In the genomic region with DNA sequence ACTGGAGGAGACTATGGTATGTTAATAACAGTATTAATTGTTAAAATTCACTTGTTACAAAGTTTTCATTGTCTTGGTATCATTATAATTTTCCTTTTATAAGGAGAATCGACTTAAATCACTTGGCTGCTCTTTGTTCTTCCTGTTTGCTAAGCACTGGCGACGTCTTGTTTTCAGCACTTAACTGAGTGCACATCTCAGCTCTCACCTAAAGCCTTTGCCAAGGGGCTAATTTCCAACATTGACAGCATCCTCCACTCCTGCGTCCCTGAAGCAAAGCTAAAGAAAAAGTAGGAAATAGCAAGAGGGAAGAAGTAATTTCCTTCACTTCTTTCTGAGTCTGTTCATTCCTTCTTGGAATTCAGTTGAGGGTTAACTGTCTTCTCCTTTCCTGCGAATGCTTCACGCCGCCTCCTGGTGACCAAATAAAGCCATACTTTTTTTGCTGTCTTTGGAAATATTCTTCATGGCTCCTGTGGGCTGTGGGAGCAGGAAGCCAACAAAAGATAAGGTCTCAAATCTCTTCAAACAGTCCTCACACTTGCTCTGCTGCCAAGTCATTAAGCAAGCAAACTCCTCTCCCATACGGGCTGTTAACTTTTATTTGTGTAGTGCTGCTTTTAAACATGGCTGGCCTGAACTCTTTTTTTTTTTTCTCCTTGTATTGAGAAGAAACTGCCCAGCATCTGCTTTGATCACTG, we compare ENCODE assay signal across 10 cellular contexts.
DNase-seq lines count a peak whose midpoint lies in the region; ATAC-seq and TF ChIP-seq lines count a peak whose summit lies in the region.
"Had no signal": no experiment of that assay in that cellular context is flagged by ENCODE, and none has a peak within 500 bp of the region (broad histone marks: within the 10 kb centered on the region; RNA-seq: fewer than 3 reads in every experiment).

No MANE protein-coding gene starts in this region.

- H3K9me3 Mint-ChIP-seq in stimulated activated effector memory CD8-positive, alpha-beta T cell treated with anti-CD3 and anti-CD28 coated beads, Interleukin-12 subunit alpha, Interleukin-12 subunit beta, amount 100 ng/mL, for 72 hours: peaks cover 2% of the 10 kb centered on the region
- peaks cover 0 to 3% of the 10 kb centered on the region in 2 donors for H3K9me3 Mint-ChIP-seq in stimulated activated naive B cell treated with anti-CD40 and anti-IgM and Interleukin-4, amounts not matched to agents 10 μg/mL and 1 μg/mL and 100 μg/mL, for 72 hours

- no peak overlapping the region for H3K27ac Mint-ChIP-seq in stimulated activated effector memory CD8-positive, alpha-beta T cell treated with anti-CD3 and anti-CD28 coated beads, Interleukin-12 subunit alpha, Interleukin-12 subunit beta, amount 100 ng/mL, for 72 hours
- H3K27ac Mint-ChIP-seq in stimulated activated naive B cell treated with anti-CD40 and anti-IgM and Interleukin-4, amounts not matched to agents 10 μg/mL and 1 μg/mL and 100 μg/mL, for 72 hours: no peak overlapping the region

- H3K36me3 Mint-ChIP-seq in stimulated activated effector memory CD8-positive, alpha-beta T cell treated with anti-CD3 and anti-CD28 coated beads, Interleukin-12 subunit alpha, Interleukin-12 subunit beta, amount 100 ng/mL, for 72 hours: no peaks in the 10 kb centered on the region
- H3K36me3 Mint-ChIP-seq in stimulated activated naive B cell treated with anti-CD40 and anti-IgM and Interleukin-4, amounts not matched to agents 10 μg/mL and 1 μg/mL and 100 μg/mL, for 72 hours: no peaks in the 10 kb centered on the region

- H3K9me3 ChIP-seq in colonic mucosa: no peaks in the 10 kb centered on the region
- no peaks in the 10 kb centered on the region for H3K9me3 ChIP-seq in lung (ENCODE audit: control insufficient read depth in 2 of 2, insufficient read depth in 1 of 2, low read length in 1 of 2)

- TF ChIP-seq CTCF in colonic mucosa (IDR thresholded peaks at IDR 0.05) (no peak), lung (IDR thresholded peaks at IDR 0.05; ENCODE audit: control extremely low read depth, extremely low read depth) (no peak)

- ATAC-seq in lung (ENCODE audit: insufficient read depth, low FRiP score): peak; percentile 55
- ATAC-seq in stimulated activated effector memory CD8-positive, alpha-beta T cell treated with anti-CD3 and anti-CD28 coated beads, Interleukin-12 subunit alpha, Interleukin-12 subunit beta, amount 100 ng/mL, for 72 hours: no peak
- ATAC-seq in esophagus mucosa: no peak
- no peak for ATAC-seq in stimulated activated naive B cell treated with anti-CD40 and anti-IgM and Interleukin-4, amounts not matched to agents 10 μg/mL and 1 μg/mL and 100 μg/mL, for 72 hours (replicated peaks)

- 2 to 5% methylated on average over 8 of the region's 8 CpGs for WGBS in lung, 2 donors

- intact Hi-C loops in colonic mucosa (cut with DNase I): no loop called here

- peak overlapping the region; percentile 51 for H3K27ac ChIP-seq in colonic mucosa
- H3K27ac ChIP-seq in lung (ENCODE audit: low read depth in 1 of 2, low read length in 1 of 2): no peak overlapping the region

- no peaks in the 10 kb centered on the region for H3K4me1 Mint-ChIP-seq in stimulated activated effector memory CD8-positive, alpha-beta T cell treated with anti-CD3 and anti-CD28 coated beads, Interleukin-12 subunit alpha, Interleukin-12 subunit beta, amount 100 ng/mL, for 72 hours
- peaks cover 0 to 2% of the 10 kb centered on the region in 2 donors for H3K4me1 Mint-ChIP-seq in stimulated activated naive B cell treated with anti-CD40 and anti-IgM and Interleukin-4, amounts not matched to agents 10 μg/mL and 1 μg/mL and 100 μg/mL, for 72 hours

- peaks cover 13 to 15% of the 10 kb centered on the region in 2 donors for H3K27me3 Mint-ChIP-seq in stimulated activated naive B cell treated with anti-CD40 and anti-IgM and Interleukin-4, amounts not matched to agents 10 μg/mL and 1 μg/mL and 100 μg/mL, for 72 hours

- H3K4me3 ChIP-seq in colonic mucosa (no peak overlapping the region), lung (no peak overlapping the region)

- H3K36me3 ChIP-seq in colonic mucosa (no peaks in the 10 kb centered on the region), lung (ENCODE audit: control insufficient read depth in 2 of 2, insufficient read depth in 2 of 2, low read length in 2 of 2) (no peaks in the 10 kb centered on the region)

- no peaks in the 10 kb centered on the region for H3K4me1 ChIP-seq in colonic mucosa
- no peaks in the 10 kb centered on the region for H3K4me1 ChIP-seq in lung (ENCODE audit: control insufficient read depth in 2 of 2, insufficient read depth in 2 of 2, low read length in 2 of 2)

- H3K4me3 Mint-ChIP-seq in stimulated activated effector memory CD8-positive, alpha-beta T cell treated with anti-CD3 and anti-CD28 coated beads, Interleukin-12 subunit alpha, Interleukin-12 subunit beta, amount 100 ng/mL, for 72 hours: no peak overlapping the region
- H3K4me3 Mint-ChIP-seq in stimulated activated naive B cell treated with anti-CD40 and anti-IgM and Interleukin-4, amounts not matched to agents 10 μg/mL and 1 μg/mL and 100 μg/mL, for 72 hours: no peak overlapping the region

- no peak overlapping the region for H3K9ac ChIP-seq in colonic mucosa (ENCODE audit: low read depth in 2 of 2, low read length in 2 of 2)

- H3K27me3 ChIP-seq in colonic mucosa (no peaks in the 10 kb centered on the region), lung (ENCODE audit: control insufficient read depth, insufficient read depth) (no peaks in the 10 kb centered on the region)

- DNase-seq in NCI-H82 (lab: John Stamatoyannopoulos, UW): peak; percentile 19
- DNase-seq in NCI-H82 treated with DMSO at 0.1 percent for 48 hours (lab: John Stamatoyannopoulos, UW; ENCODE audit: unreplicated experiment): no peak
- DNase-seq in colonic mucosa: peak; percentile 60
- peak; percentile 29 for DNase-seq in lung (ENCODE audit: low spot score)
- DNase-seq in ureter (ENCODE audit: low spot score): peak; percentile 45
- DNase-seq in stimulated activated effector memory CD8-positive, alpha-beta T cell treated with anti-CD3 and anti-CD28 coated beads, Interleukin-12 subunit alpha, Interleukin-12 subunit beta, amount 100 ng/mL, for 72 hours (ENCODE audit: low spot score in 2 of 2): no peak
- DNase-seq in stimulated activated naive B cell treated with anti-CD40 and anti-IgM and Interleukin-4, amounts not matched to agents 10 μg/mL and 1 μg/mL and 100 μg/mL, for 72 hours: no peak
- DNase-seq: amygdala, T1000 had no signal

Comparison
In these comparisons a context has a peak if more than half of its experiments do, and no peak if none do; other contexts are left out.
1. DNase-seq: peak in NCI-H82 (single experiment), colonic mucosa (single experiment), lung (single experiment) and ureter (single experiment); none in NCI-H82 treated with DMSO at 0.1 percent for 48 hours (single experiment), stimulated activated effector memory CD8-positive, alpha-beta T cell treated with anti-CD3 and anti-CD28 coated beads, Interleukin-12 subunit alpha, Interleukin-12 subunit beta, amount 100 ng/mL, for 72 hours (0 of 2) and stimulated activated naive B cell treated with anti-CD40 and anti-IgM and Interleukin-4, amounts not matched to agents 10 μg/mL and 1 μg/mL and 100 μg/mL, for 72 hours (single experiment).